2 cellular contexts compared by ENCODE assay signal in the genomic region with DNA sequence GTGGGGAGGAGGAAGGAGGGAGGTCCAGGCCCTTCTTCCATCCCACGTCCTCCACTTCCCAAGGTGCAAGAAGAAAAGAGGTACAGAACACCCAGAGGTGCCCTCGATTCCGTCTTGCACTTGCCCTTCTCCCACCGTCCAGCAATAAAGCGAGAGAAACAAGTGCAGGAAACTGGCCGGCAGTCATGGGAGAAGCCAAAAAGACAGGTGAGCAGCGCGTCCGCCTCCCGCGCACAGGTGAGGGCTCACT.
TF ChIP-seq lines count a peak whose summit lies in the region.

No MANE protein-coding gene starts in this region.

TF ChIP-seq in HEK293, 187 proteins besides CTCF, POLR2A, EP300 and RAD21 (continued from another document):
- TF ChIP-seq ZNF335 (tag by site-specific recombination; conservative IDR thresholded peaks at IDR 0.05) (peak; percentile 69), ZBTB21 (tag by site-specific recombination; IDR thresholded peaks at IDR 0.05) (no peak; the same call in 1 of the 2 replicates), ZNF658 (tag by site-specific recombination; IDR thresholded peaks at IDR 0.05) (no peak), ZNF404 (tag by site-specific recombination; IDR thresholded peaks at IDR 0.05) (no peak), ZSCAN30 (tag by site-specific recombination; IDR thresholded peaks at IDR 0.05) (no peak), ZNF560 (tag by site-specific recombination; IDR thresholded peaks at IDR 0.05; ENCODE audit: borderline replicate concordance) (no peak), ZNF132 (tag by site-specific recombination; IDR thresholded peaks at IDR 0.05; ENCODE audit: borderline replicate concordance) (no peak), ZBTB7A (tag by site-specific recombination; IDR thresholded peaks at IDR 0.05; ENCODE audit: low read depth) (0 out of 2 replicates have a peak, but pooled peaks have one; percentile 32), ZNF223 (tag by site-specific recombination; IDR thresholded peaks at IDR 0.05) (no peak), ZBTB20 (tag by site-specific recombination; IDR thresholded peaks at IDR 0.05) (0 out of 2 replicates have a peak, but pooled peaks have one; percentile 15), ZNF175 (tag by site-specific recombination; IDR thresholded peaks at IDR 0.05) (no peak), SCRT2 (tag by site-specific recombination; IDR thresholded peaks at IDR 0.05) (no peak), ZNF169 (tag by site-specific recombination; IDR thresholded peaks at IDR 0.05) (no peak), ZNF596 (tag by site-specific recombination; IDR thresholded peaks at IDR 0.05) (no peak), EGR2 (tag by site-specific recombination; IDR thresholded peaks at IDR 0.05; ENCODE audit: low read depth) (no peak)
- TF ChIP-seq, protein P1, sequence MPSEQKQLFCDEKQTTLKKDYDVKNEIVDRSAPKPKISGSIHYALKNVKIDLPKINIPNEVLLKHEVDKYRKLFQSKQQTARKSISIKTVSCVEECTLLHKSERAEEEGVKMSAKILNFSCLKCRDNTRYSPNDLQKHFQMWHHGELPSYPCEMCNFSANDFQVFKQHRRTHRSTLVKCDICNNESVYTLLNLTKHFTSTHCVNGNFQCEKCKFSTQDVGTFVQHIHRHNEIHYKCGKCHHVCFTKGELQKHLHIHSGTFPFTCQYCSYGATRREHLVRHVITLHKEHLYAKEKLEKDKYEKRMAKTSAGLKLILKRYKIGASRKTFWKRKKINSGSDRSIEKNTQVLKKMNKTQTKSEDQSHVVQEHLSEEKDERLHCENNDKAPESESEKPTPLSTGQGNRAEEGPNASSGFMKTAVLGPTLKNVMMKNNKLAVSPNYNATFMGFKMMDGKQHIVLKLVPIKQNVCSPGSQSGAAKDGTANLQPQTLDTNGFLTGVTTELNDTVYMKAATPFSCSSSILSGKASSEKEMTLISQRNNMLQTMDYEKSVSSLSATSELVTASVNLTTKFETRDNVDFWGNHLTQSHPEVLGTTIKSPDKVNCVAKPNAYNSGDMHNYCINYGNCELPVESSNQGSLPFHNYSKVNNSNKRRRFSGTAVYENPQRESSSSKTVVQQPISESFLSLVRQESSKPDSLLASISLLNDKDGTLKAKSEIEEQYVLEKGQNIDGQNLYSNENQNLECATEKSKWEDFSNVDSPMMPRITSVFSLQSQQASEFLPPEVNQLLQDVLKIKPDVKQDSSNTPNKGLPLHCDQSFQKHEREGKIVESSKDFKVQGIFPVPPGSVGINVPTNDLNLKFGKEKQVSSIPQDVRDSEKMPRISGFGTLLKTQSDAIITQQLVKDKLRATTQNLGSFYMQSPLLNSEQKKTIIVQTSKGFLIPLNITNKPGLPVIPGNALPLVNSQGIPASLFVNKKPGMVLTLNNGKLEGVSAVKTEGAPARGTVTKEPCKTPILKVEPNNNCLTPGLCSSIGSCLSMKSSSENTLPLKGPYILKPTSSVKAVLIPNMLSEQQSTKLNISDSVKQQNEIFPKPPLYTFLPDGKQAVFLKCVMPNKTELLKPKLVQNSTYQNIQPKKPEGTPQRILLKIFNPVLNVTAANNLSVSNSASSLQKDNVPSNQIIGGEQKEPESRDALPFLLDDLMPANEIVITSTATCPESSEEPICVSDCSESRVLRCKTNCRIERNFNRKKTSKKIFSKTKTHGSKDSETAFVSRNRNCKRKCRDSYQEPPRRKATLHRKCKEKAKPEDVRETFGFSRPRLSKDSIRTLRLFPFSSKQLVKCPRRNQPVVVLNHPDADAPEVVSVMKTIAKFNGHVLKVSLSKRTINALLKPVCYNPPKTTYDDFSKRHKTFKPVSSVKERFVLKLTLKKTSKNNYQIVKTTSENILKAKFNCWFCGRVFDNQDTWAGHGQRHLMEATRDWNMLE (tag by site-specific recombination; conservative IDR thresholded peaks at IDR 0.05; ENCODE audit: low read depth): no peak
- TF ChIP-seq, protein P2, sequence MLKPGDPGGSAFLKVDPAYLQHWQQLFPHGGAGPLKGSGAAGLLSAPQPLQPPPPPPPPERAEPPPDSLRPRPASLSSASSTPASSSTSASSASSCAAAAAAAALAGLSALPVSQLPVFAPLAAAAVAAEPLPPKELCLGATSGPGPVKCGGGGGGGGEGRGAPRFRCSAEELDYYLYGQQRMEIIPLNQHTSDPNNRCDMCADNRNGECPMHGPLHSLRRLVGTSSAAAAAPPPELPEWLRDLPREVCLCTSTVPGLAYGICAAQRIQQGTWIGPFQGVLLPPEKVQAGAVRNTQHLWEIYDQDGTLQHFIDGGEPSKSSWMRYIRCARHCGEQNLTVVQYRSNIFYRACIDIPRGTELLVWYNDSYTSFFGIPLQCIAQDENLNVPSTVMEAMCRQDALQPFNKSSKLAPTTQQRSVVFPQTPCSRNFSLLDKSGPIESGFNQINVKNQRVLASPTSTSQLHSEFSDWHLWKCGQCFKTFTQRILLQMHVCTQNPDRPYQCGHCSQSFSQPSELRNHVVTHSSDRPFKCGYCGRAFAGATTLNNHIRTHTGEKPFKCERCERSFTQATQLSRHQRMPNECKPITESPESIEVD (tag by site-specific recombination; IDR thresholded peaks at IDR 0.05): no peak
- TF ChIP-seq, protein P3, sequence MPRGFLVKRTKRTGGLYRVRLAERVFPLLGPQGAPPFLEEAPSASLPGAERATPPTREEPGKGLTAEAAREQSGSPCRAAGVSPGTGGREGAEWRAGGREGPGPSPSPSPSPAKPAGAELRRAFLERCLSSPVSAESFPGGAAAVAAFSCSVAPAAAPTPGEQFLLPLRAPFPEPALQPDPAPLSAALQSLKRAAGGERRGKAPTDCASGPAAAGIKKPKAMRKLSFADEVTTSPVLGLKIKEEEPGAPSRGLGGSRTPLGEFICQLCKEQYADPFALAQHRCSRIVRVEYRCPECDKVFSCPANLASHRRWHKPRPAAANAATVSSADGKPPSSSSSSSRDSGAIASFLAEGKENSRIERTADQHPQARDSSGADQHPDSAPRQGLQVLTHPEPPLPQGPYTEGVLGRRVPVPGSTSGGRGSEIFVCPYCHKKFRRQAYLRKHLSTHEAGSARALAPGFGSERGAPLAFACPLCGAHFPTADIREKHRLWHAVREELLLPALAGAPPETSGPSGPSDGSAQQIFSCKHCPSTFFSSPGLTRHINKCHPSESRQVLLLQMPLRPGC (tag by site-specific recombination; IDR thresholded peaks at IDR 0.05): no peak
TF ChIP-seq in HEK293: peak in this region for 19.

TF ChIP-seq in HepG2, 621 proteins besides CTCF, POLR2A, EP300 and RAD21 (continued from another document and continues in another):
- TF ChIP-seq, protein P4, sequence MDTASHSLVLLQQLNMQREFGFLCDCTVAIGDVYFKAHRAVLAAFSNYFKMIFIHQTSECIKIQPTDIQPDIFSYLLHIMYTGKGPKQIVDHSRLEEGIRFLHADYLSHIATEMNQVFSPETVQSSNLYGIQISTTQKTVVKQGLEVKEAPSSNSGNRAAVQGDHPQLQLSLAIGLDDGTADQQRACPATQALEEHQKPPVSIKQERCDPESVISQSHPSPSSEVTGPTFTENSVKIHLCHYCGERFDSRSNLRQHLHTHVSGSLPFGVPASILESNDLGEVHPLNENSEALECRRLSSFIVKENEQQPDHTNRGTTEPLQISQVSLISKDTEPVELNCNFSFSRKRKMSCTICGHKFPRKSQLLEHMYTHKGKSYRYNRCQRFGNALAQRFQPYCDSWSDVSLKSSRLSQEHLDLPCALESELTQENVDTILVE (CRISPR knock-in tag; IDR thresholded peaks at IDR 0.05): no peak
- TF ChIP-seq ZSCAN30 (CRISPR knock-in tag; IDR thresholded peaks at IDR 0.05) (no peak), ZNF205 (CRISPR knock-in tag; IDR thresholded peaks at IDR 0.05) (0 out of 2 replicates have a peak, but pooled peaks have one; percentile 28), ZSCAN29 (CRISPR knock-in tag; conservative IDR thresholded peaks at IDR 0.05) (no peak), ZFP1 (CRISPR knock-in tag; IDR thresholded peaks at IDR 0.05) (no peak), PCBP1 (IDR thresholded peaks at IDR 0.05; ENCODE audit: borderline replicate concordance, low read depth, low read length) (no peak), GABPA (IDR thresholded peaks at IDR 0.05; ENCODE audit: low read depth, low read length) (no peak), GABPA (CRISPR knock-in tag; IDR thresholded peaks at IDR 0.05; ENCODE audit: low read depth) (no peak), ZNF572 (CRISPR knock-in tag; IDR thresholded peaks at IDR 0.05) (no peak), ZNF510 (CRISPR knock-in tag; IDR thresholded peaks at IDR 0.05; ENCODE audit: low read depth) (no peak), TMF1 (CRISPR knock-in tag; IDR thresholded peaks at IDR 0.05; ENCODE audit: low read depth) (no peak), ZNF709 (CRISPR knock-in tag; IDR thresholded peaks at IDR 0.05) (no peak), NFYB (CRISPR knock-in tag; IDR thresholded peaks at IDR 0.05) (no peak; the same call in 1 of the 2 replicates), KLF16 (CRISPR knock-in tag; IDR thresholded peaks at IDR 0.05) (0 out of 4 replicates have a peak, but pooled peaks of 1 of the 2 experiments have one; percentile 26), ZNF558 (CRISPR knock-in tag; IDR thresholded peaks at IDR 0.05; ENCODE audit: borderline replicate concordance) (no peak), ZNF83 (CRISPR knock-in tag; IDR thresholded peaks at IDR 0.05; ENCODE audit: borderline replicate concordance) (no peak), SUZ12 (IDR thresholded peaks at IDR 0.05; ENCODE audit: low read depth, low read length) (no peak), BRD4 (CRISPR knock-in tag; IDR thresholded peaks at IDR 0.05) (no peak; the same call in 1 of the 2 replicates), HNF4G (IDR thresholded peaks at IDR 0.05; ENCODE audit: borderline replicate concordance, low read depth, low read length) (no peak), HNF4G (CRISPR knock-in tag; IDR thresholded peaks at IDR 0.05; ENCODE audit: borderline replicate concordance, low read depth) (no peak)
- TF ChIP-seq, protein P5, sequence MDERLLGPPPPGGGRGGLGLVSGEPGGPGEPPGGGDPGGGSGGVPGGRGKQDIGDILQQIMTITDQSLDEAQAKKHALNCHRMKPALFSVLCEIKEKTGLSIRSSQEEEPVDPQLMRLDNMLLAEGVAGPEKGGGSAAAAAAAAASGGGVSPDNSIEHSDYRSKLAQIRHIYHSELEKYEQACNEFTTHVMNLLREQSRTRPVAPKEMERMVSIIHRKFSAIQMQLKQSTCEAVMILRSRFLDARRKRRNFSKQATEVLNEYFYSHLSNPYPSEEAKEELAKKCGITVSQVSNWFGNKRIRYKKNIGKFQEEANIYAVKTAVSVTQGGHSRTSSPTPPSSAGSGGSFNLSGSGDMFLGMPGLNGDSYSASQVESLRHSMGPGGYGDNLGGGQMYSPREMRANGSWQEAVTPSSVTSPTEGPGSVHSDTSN (CRISPR knock-in tag; IDR thresholded peaks at IDR 0.05): no peak
- TF ChIP-seq, protein P6, sequence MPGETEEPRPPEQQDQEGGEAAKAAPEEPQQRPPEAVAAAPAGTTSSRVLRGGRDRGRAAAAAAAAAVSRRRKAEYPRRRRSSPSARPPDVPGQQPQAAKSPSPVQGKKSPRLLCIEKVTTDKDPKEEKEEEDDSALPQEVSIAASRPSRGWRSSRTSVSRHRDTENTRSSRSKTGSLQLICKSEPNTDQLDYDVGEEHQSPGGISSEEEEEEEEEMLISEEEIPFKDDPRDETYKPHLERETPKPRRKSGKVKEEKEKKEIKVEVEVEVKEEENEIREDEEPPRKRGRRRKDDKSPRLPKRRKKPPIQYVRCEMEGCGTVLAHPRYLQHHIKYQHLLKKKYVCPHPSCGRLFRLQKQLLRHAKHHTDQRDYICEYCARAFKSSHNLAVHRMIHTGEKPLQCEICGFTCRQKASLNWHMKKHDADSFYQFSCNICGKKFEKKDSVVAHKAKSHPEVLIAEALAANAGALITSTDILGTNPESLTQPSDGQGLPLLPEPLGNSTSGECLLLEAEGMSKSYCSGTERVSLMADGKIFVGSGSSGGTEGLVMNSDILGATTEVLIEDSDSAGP (CRISPR knock-in tag; IDR thresholded peaks at IDR 0.05; ENCODE audit: borderline replicate concordance): no peak
- TF ChIP-seq, protein P7, sequence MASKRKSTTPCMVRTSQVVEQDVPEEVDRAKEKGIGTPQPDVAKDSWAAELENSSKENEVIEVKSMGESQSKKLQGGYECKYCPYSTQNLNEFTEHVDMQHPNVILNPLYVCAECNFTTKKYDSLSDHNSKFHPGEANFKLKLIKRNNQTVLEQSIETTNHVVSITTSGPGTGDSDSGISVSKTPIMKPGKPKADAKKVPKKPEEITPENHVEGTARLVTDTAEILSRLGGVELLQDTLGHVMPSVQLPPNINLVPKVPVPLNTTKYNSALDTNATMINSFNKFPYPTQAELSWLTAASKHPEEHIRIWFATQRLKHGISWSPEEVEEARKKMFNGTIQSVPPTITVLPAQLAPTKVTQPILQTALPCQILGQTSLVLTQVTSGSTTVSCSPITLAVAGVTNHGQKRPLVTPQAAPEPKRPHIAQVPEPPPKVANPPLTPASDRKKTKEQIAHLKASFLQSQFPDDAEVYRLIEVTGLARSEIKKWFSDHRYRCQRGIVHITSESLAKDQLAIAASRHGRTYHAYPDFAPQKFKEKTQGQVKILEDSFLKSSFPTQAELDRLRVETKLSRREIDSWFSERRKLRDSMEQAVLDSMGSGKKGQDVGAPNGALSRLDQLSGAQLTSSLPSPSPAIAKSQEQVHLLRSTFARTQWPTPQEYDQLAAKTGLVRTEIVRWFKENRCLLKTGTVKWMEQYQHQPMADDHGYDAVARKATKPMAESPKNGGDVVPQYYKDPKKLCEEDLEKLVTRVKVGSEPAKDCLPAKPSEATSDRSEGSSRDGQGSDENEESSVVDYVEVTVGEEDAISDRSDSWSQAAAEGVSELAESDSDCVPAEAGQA (IDR thresholded peaks at IDR 0.05; ENCODE audit: low read depth): no peak
- TF ChIP-seq, protein P7 (CRISPR knock-in tag; IDR thresholded peaks at IDR 0.05; ENCODE audit: borderline replicate concordance): no peak
- TF ChIP-seq, protein P8, sequence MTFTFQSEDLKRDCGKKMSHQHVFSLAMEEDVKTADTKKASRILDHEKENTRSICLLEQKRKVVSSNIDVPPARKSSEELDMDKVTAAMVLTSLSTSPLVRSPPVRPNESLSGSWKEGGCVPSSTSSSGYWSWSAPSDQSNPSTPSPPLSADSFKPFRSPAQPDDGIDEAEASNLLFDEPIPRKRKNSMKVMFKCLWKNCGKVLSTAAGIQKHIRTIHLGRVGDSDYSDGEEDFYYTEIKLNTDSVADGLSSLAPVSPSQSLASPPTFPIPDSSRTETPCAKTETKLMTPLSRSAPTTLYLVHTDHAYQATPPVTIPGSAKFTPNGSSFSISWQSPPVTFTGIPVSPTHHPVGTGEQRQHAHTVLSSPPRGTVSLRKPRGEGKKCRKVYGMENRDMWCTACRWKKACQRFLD (CRISPR knock-in tag; IDR thresholded peaks at IDR 0.05; ENCODE audit: borderline replicate concordance): no peak
